Comparison of ENCODE assay signal across 7 cellular contexts in the genomic region with DNA sequence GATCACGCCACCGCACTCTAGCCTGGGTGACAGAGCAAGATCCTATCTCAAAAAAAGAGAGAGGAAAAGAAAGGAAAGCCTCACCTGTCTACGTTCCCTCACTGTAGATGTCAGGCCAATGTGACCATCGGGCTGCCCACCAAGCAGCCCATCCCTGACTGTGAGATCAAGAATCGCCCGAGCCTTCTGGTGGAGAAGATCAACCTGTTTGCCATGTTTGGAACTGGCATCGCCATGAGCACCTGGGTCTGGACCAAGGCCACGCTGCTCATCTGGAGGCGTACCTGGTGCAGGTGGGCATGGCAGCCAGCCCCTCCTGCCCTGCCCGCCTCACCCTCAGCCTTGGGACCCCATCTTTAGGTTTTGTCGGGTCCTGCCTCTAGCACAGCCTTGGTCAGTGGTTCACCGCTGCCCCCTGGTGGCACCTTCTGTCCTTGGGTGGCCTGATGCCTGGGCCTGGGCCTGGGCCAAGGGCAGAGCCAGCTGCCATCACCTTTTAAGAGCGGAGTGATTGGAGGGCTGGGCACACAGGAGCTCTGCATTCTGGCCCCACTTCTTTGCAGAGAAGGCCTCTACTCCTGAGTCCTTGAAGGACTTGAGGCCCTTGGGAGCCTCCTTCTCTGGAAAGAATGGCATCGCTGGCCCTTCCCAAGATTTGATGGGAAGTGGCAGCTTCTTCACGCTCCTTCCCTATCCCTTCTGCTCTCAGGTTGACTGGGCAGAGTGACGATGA. TPM values are rescaled to one million over a fixed set of nuclear protein-coding genes. Genes with fewer than 3 reads are reported as not detected.
A peak's percentile ranks its signal among the peaks of the same experiment; 100 is the strongest.
DNase-seq lines count a peak whose midpoint lies in the region; ATAC-seq, FAIRE-seq and TF ChIP-seq lines count a peak whose summit lies in the region.

No MANE protein-coding gene starts in this region.

- H3K4me3 ChIP-seq in GM12864 (ENCODE audit: low read depth, low read length) (no peak overlapping the region), RWPE2 (ENCODE audit: severe bottlenecking) (no peak overlapping the region)

- no peaks in the 10 kb centered on the region for H3K4me1 ChIP-seq in RWPE2 (ENCODE audit: insufficient read depth, poor library complexity, severe bottlenecking)

- no peak for FAIRE-seq in urothelium cell line (lab: Jason Lieb, UNC)

- peaks cover 4% of the 10 kb centered on the region for H3K36me3 Mint-ChIP-seq in glutamatergic neuron (ENCODE audit: unreplicated experiment)

- no peak overlapping the region for H3K27ac Mint-ChIP-seq in glutamatergic neuron (ENCODE audit: unreplicated experiment)

- peaks cover 2% of the 10 kb centered on the region for H3K9me3 Mint-ChIP-seq in glutamatergic neuron (ENCODE audit: unreplicated experiment)

- TF ChIP-seq CTCF in GM12864 (IDR thresholded peaks at IDR 0.05; ENCODE audit: low read depth, low read length, missing control alignments) (peak; percentile 84), RWPE2 (IDR thresholded peaks at IDR 0.05; ENCODE audit: poor library complexity, severe bottlenecking) (peak; percentile 88), glutamatergic neuron (IDR thresholded peaks at IDR 0.05; ENCODE audit: partially characterized antibody, unreplicated experiment) (peak; percentile 85)

- peak; percentile 74 for ATAC-seq in HG03442 (IDR thresholded peaks at IDR 0.05; ENCODE audit: unreplicated experiment)
- peak; percentile 81 for ATAC-seq in RWPE2 (ENCODE audit: low read depth)

- no peak for DNase-seq in GM12864 (ENCODE audit: low read depth)
- DNase-seq in RWPE2 (ENCODE audit: low spot score), result no peak
- peak; percentile 57 for DNase-seq in activated gamma-delta T cell treated with anti-CD3 and anti-CD28 coated beads, Interleukin-2, amount 50 U/mL, for 16 hours (ENCODE audit: low read depth)
- peak; percentile 91 for DNase-seq in glutamatergic neuron
- DNase-seq in posterior vena cava (ENCODE audit: low spot score), result peak; percentile 94
- peak; percentile 70 for DNase-seq in urothelium cell line (ENCODE audit: low spot score)

- intact Hi-C loops in posterior vena cava (cut with DNase I), result loop anchor here (2.0 to 10.0 kb wide), 4 partner anchors 48 to 264 kb away; no protein-coding TSS in a partner anchor

- no peaks in the 10 kb centered on the region for H3K36me3 ChIP-seq in RWPE2 (ENCODE audit: low read depth)

- no peaks in the 10 kb centered on the region for H3K4me1 Mint-ChIP-seq in glutamatergic neuron (ENCODE audit: low read depth, unreplicated experiment)

- no peaks in the 10 kb centered on the region for H3K9me3 ChIP-seq in RWPE2 (ENCODE audit: severe bottlenecking)

- H3K4me3 Mint-ChIP-seq in glutamatergic neuron (ENCODE audit: unreplicated experiment), result no peak overlapping the region

- H3K27ac ChIP-seq in RWPE2 (ENCODE audit: poor library complexity, severe bottlenecking), result no peak overlapping the region

- no peaks in the 10 kb centered on the region for H3K27me3 ChIP-seq in RWPE2 (ENCODE audit: insufficient read depth, poor library complexity, severe bottlenecking)

- H3K27me3 Mint-ChIP-seq in glutamatergic neuron (ENCODE audit: unreplicated experiment), result peaks cover 5% of the 10 kb centered on the region

RNA-seq across cellular contexts. Expression of a gene that starts 14.4 kb away (rescaled TPM):
- total RNA-seq in glutamatergic neuron (ENCODE audit: unreplicated experiment) (16.8 TPM), posterior vena cava (10 to 100 TPM; 11.2 to 13.6 TPM)

RNA-seq across cellular contexts. Expression of a gene that starts 22.0 kb away (rescaled TPM):
- 5.9 TPM for total RNA-seq in glutamatergic neuron (ENCODE audit: unreplicated experiment)
- 1 to 10 TPM; 7.4 to 8.5 TPM for total RNA-seq in posterior vena cava

Comparison
In these comparisons a context has a peak if more than half of its experiments do, and no peak if none do; other contexts are left out.
1. DNase-seq: peak in activated gamma-delta T cell treated with anti-CD3 and anti-CD28 coated beads, Interleukin-2, amount 50 U/mL, for 16 hours (single experiment), glutamatergic neuron (single experiment), posterior vena cava (single experiment) and urothelium cell line (single experiment); none in GM12864 (single experiment) and RWPE2 (single experiment).
2. Peak in every context shown above with its lines, with median percentiles within 50 percentile points of each other: CTCF ChIP-seq.